Comparison of ENCODE assay signal across 1 cellular context in the genomic region with DNA sequence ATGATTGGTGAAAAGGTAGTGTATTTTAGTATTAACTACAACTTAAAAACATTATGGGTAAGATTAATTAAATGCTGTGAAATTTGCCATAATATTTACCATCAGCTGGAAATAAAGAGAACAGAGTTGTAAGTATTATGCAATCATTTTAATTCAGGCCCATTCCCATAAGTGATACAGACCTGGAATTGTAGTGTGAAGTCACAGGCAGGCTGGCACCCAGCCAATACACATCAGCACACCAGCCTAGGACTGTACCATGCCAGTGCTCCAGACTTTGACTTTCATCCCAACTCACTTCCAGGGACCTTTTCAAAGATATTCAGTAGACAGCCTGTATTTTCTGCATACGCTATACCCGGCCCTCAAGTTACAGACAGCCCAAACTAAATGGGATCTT.
TF ChIP-seq lines count a peak whose summit lies in the region.

No MANE protein-coding gene starts in this region.

TF ChIP-seq in HEK293, 187 proteins besides CTCF, POLR2A, EP300 and RAD21 (continued from another document):
- TF ChIP-seq, protein P1, sequence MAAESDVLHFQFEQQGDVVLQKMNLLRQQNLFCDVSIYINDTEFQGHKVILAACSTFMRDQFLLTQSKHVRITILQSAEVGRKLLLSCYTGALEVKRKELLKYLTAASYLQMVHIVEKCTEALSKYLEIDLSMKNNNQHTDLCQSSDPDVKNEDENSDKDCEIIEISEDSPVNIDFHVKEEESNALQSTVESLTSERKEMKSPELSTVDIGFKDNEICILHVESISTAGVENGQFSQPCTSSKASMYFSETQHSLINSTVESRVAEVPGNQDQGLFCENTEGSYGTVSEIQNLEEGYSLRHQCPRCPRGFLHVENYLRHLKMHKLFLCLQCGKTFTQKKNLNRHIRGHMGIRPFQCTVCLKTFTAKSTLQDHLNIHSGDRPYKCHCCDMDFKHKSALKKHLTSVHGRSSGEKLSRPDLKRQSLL (tag by site-specific recombination; IDR thresholded peaks at IDR 0.05): no peak
- no peak for TF ChIP-seq ZNF133 (tag by site-specific recombination; IDR thresholded peaks at IDR 0.05)
- TF ChIP-seq ZNF621 (tag by site-specific recombination; IDR thresholded peaks at IDR 0.05): no peak
- no peak for TF ChIP-seq ZNF292 (tag by site-specific recombination; IDR thresholded peaks at IDR 0.05; ENCODE audit: borderline replicate concordance, low read depth)
- TF ChIP-seq ZNF211 (tag by site-specific recombination; IDR thresholded peaks at IDR 0.05; ENCODE audit: low read depth): no peak
- TF ChIP-seq ZNF544 (tag by site-specific recombination; IDR thresholded peaks at IDR 0.05): no peak
- TF ChIP-seq ZNF335 (tag by site-specific recombination; conservative IDR thresholded peaks at IDR 0.05): no peak
- TF ChIP-seq ZXDB (tag by site-specific recombination; IDR thresholded peaks at IDR 0.05): no peak
- no peak for TF ChIP-seq ZNF416 (tag by site-specific recombination; IDR thresholded peaks at IDR 0.05)
- peak; percentile 38; the same call in 1 of the 2 replicates for TF ChIP-seq ZNF18 (tag by site-specific recombination; IDR thresholded peaks at IDR 0.05)
- no peak for TF ChIP-seq ZNF777 (tag by site-specific recombination; IDR thresholded peaks at IDR 0.05; ENCODE audit: borderline replicate concordance)
- peak; percentile 92 for TF ChIP-seq PRDM10 (tag by site-specific recombination; IDR thresholded peaks at IDR 0.05)
- no peak for TF ChIP-seq ZNF521 (tag by site-specific recombination; IDR thresholded peaks at IDR 0.05)
- no peak for TF ChIP-seq ZFP3 (tag by site-specific recombination; IDR thresholded peaks at IDR 0.05; ENCODE audit: low read depth)
- TF ChIP-seq ZNF214 (tag by site-specific recombination; IDR thresholded peaks at IDR 0.05; ENCODE audit: borderline replicate concordance): no peak
- TF ChIP-seq ZNF2 (tag by site-specific recombination; IDR thresholded peaks at IDR 0.05): no peak
- no peak for TF ChIP-seq ZFP69B (tag by site-specific recombination; IDR thresholded peaks at IDR 0.05)
- TF ChIP-seq, protein P2, sequence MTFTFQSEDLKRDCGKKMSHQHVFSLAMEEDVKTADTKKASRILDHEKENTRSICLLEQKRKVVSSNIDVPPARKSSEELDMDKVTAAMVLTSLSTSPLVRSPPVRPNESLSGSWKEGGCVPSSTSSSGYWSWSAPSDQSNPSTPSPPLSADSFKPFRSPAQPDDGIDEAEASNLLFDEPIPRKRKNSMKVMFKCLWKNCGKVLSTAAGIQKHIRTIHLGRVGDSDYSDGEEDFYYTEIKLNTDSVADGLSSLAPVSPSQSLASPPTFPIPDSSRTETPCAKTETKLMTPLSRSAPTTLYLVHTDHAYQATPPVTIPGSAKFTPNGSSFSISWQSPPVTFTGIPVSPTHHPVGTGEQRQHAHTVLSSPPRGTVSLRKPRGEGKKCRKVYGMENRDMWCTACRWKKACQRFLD (tag by site-specific recombination; IDR thresholded peaks at IDR 0.05): no peak
- TF ChIP-seq ZNF600 (tag by site-specific recombination; IDR thresholded peaks at IDR 0.05): no peak
- 0 out of 2 replicates have a peak, but pooled peaks have one; percentile 31 for TF ChIP-seq ZNF174 (tag by site-specific recombination; IDR thresholded peaks at IDR 0.05)
TF ChIP-seq in HEK293: peak in this region for 5.
